In genomic region chr7:121081327-121081936, GRCh38 we compare ENCODE assay signal across 8 cellular contexts.
DNase-seq lines count a peak whose midpoint lies in the region; ATAC-seq and TF ChIP-seq lines count a peak whose summit lies in the region.

No MANE protein-coding gene starts in this region.

- DNase-seq in NCI-H748 treated with DMSO at 0.1 percent for 48 hours (lab: John Stamatoyannopoulos, UW), result peak; percentile 65
- DNase-seq in mammary epithelial cell, result peak; percentile 67
- DNase-seq in left lung, result no peak
- DNase-seq in type B pancreatic cell (ENCODE audit: extremely low spot score, unreplicated experiment), result no peak
- DNase-seq in mucosa of gallbladder (ENCODE audit: low spot score), result no peak

- H3K4me1 ChIP-seq in DOHH2 (ENCODE audit: control insufficient read depth, low read length) (peaks cover 8% of the 10 kb centered on the region), mammary epithelial cell (ENCODE audit: insufficient read depth, low read length) (peaks cover 50% of the 10 kb centered on the region), left lung (no peaks in the 10 kb centered on the region)

- dilution Hi-C loops in mammary epithelial cell (cut with HindIII; ENCODE audit: low sequenced_read_pairs), result no loop called here

- H3K9me3 ChIP-seq in DOHH2 (ENCODE audit: control insufficient read depth, insufficient read depth, low read length) (no peaks in the 10 kb centered on the region), mammary epithelial cell (replicated peaks; ENCODE audit: insufficient read depth, low read length) (no peaks in the 10 kb centered on the region), left lung (no peaks in the 10 kb centered on the region)

- H3K27ac ChIP-seq in DOHH2 (ENCODE audit: low read depth, low read length) (no peak overlapping the region), mammary epithelial cell (ENCODE audit: insufficient read depth, low read depth, low read length) (no peak overlapping the region), left lung (no peak overlapping the region)

- no peak overlapping the region for H3K4me3 Mint-ChIP-seq in type B pancreatic cell

- H3K27me3 Mint-ChIP-seq in type B pancreatic cell, result no peaks in the 10 kb centered on the region

- in situ Hi-C loops in mammary epithelial cell (cut with MboI; ENCODE audit: low sequenced_read_pairs in 2 of 2), result loop anchor here in 1 of 2 donors (10.0 kb wide), 1 partner anchor 97 kb away; the partner anchor contains the start of gene CPED1

- 51% methylated on average over 3 of the region's 3 CpGs for WGBS in mammary epithelial cell (ENCODE audit: low coverage, missing lambda C conversion rate)

- H3K79me2 ChIP-seq in DOHH2 (ENCODE audit: control insufficient read depth, low read length), result no peaks in the 10 kb centered on the region
- H3K79me2 ChIP-seq in mammary epithelial cell (ENCODE audit: insufficient read depth, low read length), result no peaks in the 10 kb centered on the region

- H3K4me3 ChIP-seq in DOHH2 (ENCODE audit: low read length) (no peak overlapping the region), mammary epithelial cell (replicated peaks in 1 of 3; ENCODE audit: insufficient read depth in 1 of 3, low read depth in 2 of 3, low read length in 3 of 3) (no peak overlapping the region), left lung (no peak overlapping the region)

- TF ChIP-seq CTCF in DOHH2 (IDR thresholded peaks at IDR 0.05; ENCODE audit: low read depth, low read length, poor library complexity, severe bottlenecking), result peak; percentile 84
- peak; percentile 60 to 70 for TF ChIP-seq CTCF in mammary epithelial cell (conservative IDR thresholded peaks at IDR 0.05 in 1 of 2, IDR thresholded peaks at IDR 0.05 in 1 of 2; ENCODE audit: extremely low read depth in 1 of 2, insufficient read depth in 1 of 2, low read depth in 1 of 2, low read length in 2 of 2)
- peak; percentile 66 to 67 for TF ChIP-seq CTCF in left lung (IDR thresholded peaks at IDR 0.05)
- TF ChIP-seq CTCF in type B pancreatic cell (conservative IDR thresholded peaks at IDR 0.05), result peak; percentile 82

- no TSS peak for BruUV-seq in mammary epithelial cell (replicated peaks; lab: Mats Ljungman, UMichigan)

- H3K9me3 Mint-ChIP-seq in type B pancreatic cell, result no peaks in the 10 kb centered on the region

- H3K36me3 Mint-ChIP-seq in type B pancreatic cell, result peaks cover 4% of the 10 kb centered on the region

- CTCF ChIA-PET in mammary epithelial cell (lab: Charles Lee; ENCODE audit: low non-redundant PET), result interaction anchor here (0.5 to 0.7 kb wide), 3 partner anchors 78 to 248 kb away, joined by 3 to 5 read pairs (median 4); no protein-coding TSS in a partner anchor

- peaks cover 29% of the 10 kb centered on the region for H3K27me3 ChIP-seq in DOHH2 (ENCODE audit: control insufficient read depth, low read length)
- no peaks in the 10 kb centered on the region for H3K27me3 ChIP-seq in mammary epithelial cell (ENCODE audit: insufficient read depth, low read length)
- H3K27me3 ChIP-seq in left lung, result no peaks in the 10 kb centered on the region

- no peak overlapping the region for H3K27ac Mint-ChIP-seq in type B pancreatic cell

- no peaks in the 10 kb centered on the region for H3F3A ChIP-seq in DOHH2 (ENCODE audit: control insufficient read depth, insufficient read depth)

- peak; percentile 83 for ATAC-seq in GM19467 (IDR thresholded peaks at IDR 0.05; ENCODE audit: unreplicated experiment)
- ATAC-seq in HG03520 (IDR thresholded peaks at IDR 0.05; ENCODE audit: unreplicated experiment), result peak; percentile 91
- ATAC-seq in left lung, result peak; percentile 85

- H3K36me3 ChIP-seq in DOHH2 (ENCODE audit: control insufficient read depth, low read length), result no peaks in the 10 kb centered on the region
- no peaks in the 10 kb centered on the region for H3K36me3 ChIP-seq in mammary epithelial cell (ENCODE audit: insufficient read depth, low read length)
- no peaks in the 10 kb centered on the region for H3K36me3 ChIP-seq in left lung

- H3K9me2 ChIP-seq in DOHH2 (replicated peaks; ENCODE audit: control insufficient read depth, low read length), result no peaks in the 10 kb centered on the region

- no peaks in the 10 kb centered on the region for H4K20me1 ChIP-seq in DOHH2 (ENCODE audit: control insufficient read depth, insufficient read depth, low read depth, low read length)
- no peaks in the 10 kb centered on the region for H4K20me1 ChIP-seq in mammary epithelial cell (ENCODE audit: insufficient read depth, low read length)

- intact Hi-C loops in mammary epithelial cell (cut with micrococcal nuclease) (loop anchor here (1.0 to 2.0 kb wide), 4 partner anchors 27 to 289 kb away; no protein-coding TSS in a partner anchor), left lung (cut with DNase I) (loop anchor here in 1 of 2 donors (2.0 kb wide), 1 partner anchor 95 kb away; no protein-coding TSS in a partner anchor)

- no peak overlapping the region for H3K4me2 ChIP-seq in DOHH2 (ENCODE audit: low read length)
- no peak overlapping the region for H3K4me2 ChIP-seq in mammary epithelial cell (ENCODE audit: insufficient read depth, low read depth, low read length)

- no peak overlapping the region for H2AFZ ChIP-seq in mammary epithelial cell (ENCODE audit: low read depth, low read length)

- no peak overlapping the region for H3K9ac ChIP-seq in mammary epithelial cell (ENCODE audit: insufficient read depth, low read length)

- peaks cover 15% of the 10 kb centered on the region for H3K4me1 Mint-ChIP-seq in type B pancreatic cell (ENCODE audit: unreplicated experiment)

Comparison
In these comparisons a context has a peak if more than half of its experiments do, and no peak if none do; other contexts are left out.
1. DNase-seq: peak in NCI-H748 treated with DMSO at 0.1 percent for 48 hours (single experiment) and mammary epithelial cell (single experiment); none in left lung (0 of 2), type B pancreatic cell (single experiment) and mucosa of gallbladder (single experiment).
2. Peak in every context shown above with its lines, with median percentiles within 50 percentile points of each other: CTCF ChIP-seq and ATAC-seq.